8 cellular contexts compared by ENCODE assay signal in genomic region chr2:86807121-86807461, GRCh38. TPM values are rescaled to one million over a fixed set of nuclear protein-coding genes. Genes with fewer than 3 reads are reported as not detected.
DNase-seq lines count a peak whose midpoint lies in the region; ATAC-seq, FAIRE-seq and TF ChIP-seq lines count a peak whose summit lies in the region.

No MANE protein-coding gene starts in this region.

- H3K4me3 ChIP-seq in HUES64 (ENCODE audit: low read length): peak overlapping the region; percentile 66
- H3K4me3 ChIP-seq in bronchial epithelial cell (ENCODE audit: low read depth, low read length): peak overlapping the region; percentile 47
- H3K4me3 ChIP-seq in muscle layer of duodenum (ENCODE audit: low read depth in 1 of 2, low read length in 2 of 2): peak overlapping the region; percentile 60 to 68

- H3K27ac ChIP-seq in 22Rv1 (peak overlapping the region; percentile 40; the same call in 1 of the 2 replicates), HUES64 (ENCODE audit: low read depth, low read length) (no peak overlapping the region), muscle layer of duodenum (ENCODE audit: low read length) (no peak overlapping the region)

- H3K4me1 ChIP-seq in HUES64 (ENCODE audit: insufficient read depth, low read length) (no peaks in the 10 kb centered on the region), muscle layer of duodenum (ENCODE audit: control insufficient read depth in 1 of 2, insufficient read depth in 2 of 2, low read length in 2 of 2) (peaks cover 4 to 23% of the 10 kb centered on the region in 2 donors)

- FAIRE-seq in bronchial epithelial cell (lab: Jason Lieb, UNC) (no peak), H54 (lab: Jason Lieb, UNC) (no peak)

- no peak for DNase-seq in bronchial epithelial cell (ENCODE audit: low read depth)
- DNase-seq in H54 (ENCODE audit: insufficient read length, low spot score): no peak

- no peak for ATAC-seq in GM21423 (IDR thresholded peaks at IDR 0.05; ENCODE audit: unreplicated experiment)
- no peak for ATAC-seq in GM18519 (IDR thresholded peaks at IDR 0.05; ENCODE audit: low FRiP score, unreplicated experiment)
- ATAC-seq in HG03280 (IDR thresholded peaks at IDR 0.05; ENCODE audit: unreplicated experiment): no peak

- TF ChIP-seq CTCF in 22Rv1 (IDR thresholded peaks at IDR 0.05): no peak
- no peak for TF ChIP-seq CTCF in bronchial epithelial cell (IDR thresholded peaks at IDR 0.05; ENCODE audit: insufficient read depth, low read length, severe bottlenecking)

- no peaks in the 10 kb centered on the region for H3K9me3 ChIP-seq in HUES64 (ENCODE audit: insufficient read depth, low read depth, low read length)
- H3K9me3 ChIP-seq in muscle layer of duodenum (ENCODE audit: control insufficient read depth in 1 of 2, low read length in 2 of 2): no peaks in the 10 kb centered on the region

- TF ChIP-seq POLR2A in H54 (IDR thresholded peaks at IDR 0.05; ENCODE audit: low read depth, low read length): no peak

- H3K36me3 ChIP-seq in HUES64 (ENCODE audit: insufficient read depth, low read length) (no peaks in the 10 kb centered on the region), bronchial epithelial cell (ENCODE audit: control insufficient read depth, insufficient read depth, low read length) (no peaks in the 10 kb centered on the region), muscle layer of duodenum (ENCODE audit: control insufficient read depth in 1 of 2, insufficient read depth in 2 of 2, low read length in 2 of 2) (no peaks in the 10 kb centered on the region)

- WGBS in HUES64: 57% methylated on average over 10 of the region's 10 CpGs

- no peak overlapping the region for H3K9ac ChIP-seq in HUES64 (ENCODE audit: low read depth, low read length)

- H3K27me3 ChIP-seq in HUES64 (ENCODE audit: insufficient read depth, low read length): peaks cover 43% of the 10 kb centered on the region
- H3K27me3 ChIP-seq in bronchial epithelial cell (ENCODE audit: control insufficient read depth, insufficient read depth, low read length): peaks cover 3% of the 10 kb centered on the region
- peaks cover 21% of the 10 kb centered on the region for H3K27me3 ChIP-seq in muscle layer of duodenum (ENCODE audit: low read depth, low read length)

RNA-seq across cellular contexts. Expression of gene CD8A, which starts 16.4 kb away (rescaled TPM):
- polyA plus RNA-seq in HUES64 (2013, experiment 1 of 2): 0.15 TPM
- polyA plus RNA-seq in HUES64 (2013, experiment 2 of 2): 0.19 TPM
- total RNA-seq in bronchial epithelial cell: under 0.01 TPM in 2 replicates

RNA-seq across cellular contexts. Expression of gene CD8B, which starts 54.6 kb away (rescaled TPM):
- polyA plus RNA-seq in HUES64 (2013, experiment 1 of 2): not detected
- polyA plus RNA-seq in HUES64 (2013, experiment 2 of 2): 0.44 TPM
- not detected in 2 replicates for total RNA-seq in bronchial epithelial cell
